ENCODE assay signal across 8 cellular contexts in the genomic region with DNA sequence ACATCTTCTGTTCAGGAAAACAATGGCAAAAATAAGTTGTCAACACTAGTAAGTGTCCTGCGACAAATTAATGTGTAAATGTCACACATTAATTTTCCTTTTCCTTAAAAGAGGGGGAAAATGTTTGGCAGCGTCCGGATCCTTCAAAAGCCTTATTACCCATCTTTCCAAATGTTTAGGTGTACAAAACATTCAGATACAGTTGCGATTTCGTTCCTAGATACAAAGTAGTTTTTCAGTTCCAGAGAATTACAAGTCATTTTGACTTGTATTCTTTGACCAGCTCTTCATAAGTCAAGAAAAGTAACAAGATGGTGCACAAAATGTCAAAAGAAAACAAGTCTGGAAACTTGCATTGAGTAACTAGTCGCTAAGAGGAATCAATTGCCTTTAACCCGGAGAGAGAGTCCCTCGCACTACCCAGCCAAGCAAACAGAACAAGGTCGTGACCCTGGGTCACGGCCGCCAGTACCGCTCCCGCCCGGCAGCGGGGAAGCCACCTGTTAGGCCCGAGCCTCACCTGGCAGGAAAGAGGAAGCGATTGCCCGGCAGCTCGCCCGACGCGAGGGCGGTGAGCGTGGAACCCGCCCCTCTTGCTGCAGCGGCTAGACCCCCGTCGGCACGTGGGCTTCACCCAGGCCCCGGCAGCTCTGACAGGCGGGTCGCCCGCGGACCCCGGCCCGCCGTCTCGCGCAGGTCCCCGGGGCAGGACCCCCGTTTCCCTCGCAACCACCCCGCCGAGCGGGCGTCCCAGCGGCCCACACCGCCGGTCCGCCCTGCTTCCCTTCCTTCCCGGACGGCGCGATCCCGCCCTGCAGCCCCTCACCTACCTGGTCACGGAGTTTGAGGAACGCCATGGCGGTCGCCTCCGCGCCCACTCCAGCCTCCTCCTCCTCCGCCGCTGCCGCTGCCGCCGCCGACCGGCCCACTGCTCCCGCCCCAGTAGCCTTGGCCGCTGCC.
A peak's percentile ranks its signal among the peaks of the same experiment; 100 is the strongest.
DNase-seq lines count a peak whose midpoint lies in the region; ATAC-seq lines count a peak whose summit lies in the region.

No MANE protein-coding gene starts in this region.

- H3K9me3 ChIP-seq in adipocyte (ENCODE audit: control insufficient read depth, low read length) (no peaks in the 10 kb centered on the region), iPS-18a (ENCODE audit: control insufficient read depth, low read depth, low read length) (no peaks in the 10 kb centered on the region)

- no peak overlapping the region for H3K27ac ChIP-seq in iPS-18a (ENCODE audit: low read length)
- H3K27ac ChIP-seq in skin epidermis, result peak overlapping the region; percentile 68 to 93 (median 84)

- H3K36me3 ChIP-seq in adipocyte (ENCODE audit: control insufficient read depth, insufficient read depth, low read length, severe bottlenecking) (no peaks in the 10 kb centered on the region), iPS-18a (ENCODE audit: control insufficient read depth, low read depth, low read length) (no peaks in the 10 kb centered on the region)

- ATAC-seq in GM19452 (IDR thresholded peaks at IDR 0.05; ENCODE audit: unreplicated experiment) (peak; percentile 70), HG03558 (IDR thresholded peaks at IDR 0.05; ENCODE audit: extremely low read depth, unreplicated experiment) (peak; percentile 53)

- peak overlapping the region; percentile 92 for H3K4me3 ChIP-seq in adipocyte (ENCODE audit: low read length)
- peak overlapping the region; percentile 83 for H3K4me3 ChIP-seq in iPS-18a (ENCODE audit: low read length)
- peak overlapping the region; percentile 78 to 98 (median 95) for H3K4me3 ChIP-seq in skin epidermis

- peak overlapping the region; percentile 88 for H3K9ac ChIP-seq in adipocyte (ENCODE audit: low read length)
- H3K9ac ChIP-seq in iPS-18a (ENCODE audit: low read length), result peak overlapping the region; percentile 53

- H3K27me3 ChIP-seq in adipocyte (replicated peaks; ENCODE audit: control insufficient read depth, insufficient read depth, low read length) (no peaks in the 10 kb centered on the region), iPS-18a (ENCODE audit: control insufficient read depth, insufficient read depth, low read length) (no peaks in the 10 kb centered on the region)

- H3K4me1 ChIP-seq in adipocyte (ENCODE audit: control insufficient read depth, insufficient read depth, low read length) (peaks cover 4% of the 10 kb centered on the region), iPS-18a (ENCODE audit: control insufficient read depth, low read depth, low read length) (peaks cover 27% of the 10 kb centered on the region)

- DNase-seq in DMS114 treated with DMSO at 0.1 percent for 48 hours (lab: John Stamatoyannopoulos, UW; ENCODE audit: unreplicated experiment) (peak; percentile 23), SKM-1 treated with dmso at 0.1 percent for 144 hours (lab: John Stamatoyannopoulos, UW; ENCODE audit: unreplicated experiment) (peak; percentile 79), adipocyte (ENCODE audit: low read depth) (peak; percentile 29), SHP77 treated with DMSO at 0.1 percent for 48 hours (lab: John Stamatoyannopoulos, UW) (no peak)
